ENCODE assay signal across 20 cellular contexts in genomic region chr4:153065286-153065685, GRCh38.
A peak's percentile ranks its signal among the peaks of the same experiment; 100 is the strongest.
DNase-seq lines count a peak whose midpoint lies in the region; ATAC-seq and TF ChIP-seq lines count a peak whose summit lies in the region.
"Had no signal": no experiment of that assay in that cellular context is flagged by ENCODE, and none has a peak within 500 bp of the region (broad histone marks: within the 10 kb centered on the region; RNA-seq: fewer than 3 reads in every experiment).

No MANE protein-coding gene starts in this region.

- CTCF ChIA-PET in WTC11 (lab: Charles Lee): interaction anchor here (0.6 to 2.1 kb wide), 4 partner anchors 18 to 486 kb away, joined by 3 to 11 read pairs (median 3); no protein-coding TSS in a partner anchor
- CTCF ChIA-PET in naive thymus-derived CD4-positive, alpha-beta T cell (lab: Charles Lee): no interaction called here

- POLR2A ChIA-PET in WTC11 (lab: Charles Lee): no interaction called here
- POLR2A ChIA-PET in naive thymus-derived CD4-positive, alpha-beta T cell (lab: Charles Lee): no interaction called here

- no peak overlapping the region for H3K27ac ChIP-seq in GM23338 (ENCODE audit: low read depth)
- H3K27ac ChIP-seq in prostate gland: peak overlapping the region; percentile 63 to 73
- no peak overlapping the region for H3K27ac ChIP-seq in naive thymus-derived CD4-positive, alpha-beta T cell (ENCODE audit: low read depth, low read length)
- H3K27ac ChIP-seq: BLaER1 treated with 17β-estradiol and CSF1 and Interleukin-3, amounts not matched to agents 10 nM and 100 nM had no signal

- H3K36me3 ChIP-seq in GM23338 (ENCODE audit: insufficient read depth) (no peaks in the 10 kb centered on the region), prostate gland (no peaks in the 10 kb centered on the region)
- H3K36me3 ChIP-seq in naive thymus-derived CD4-positive, alpha-beta T cell (ENCODE audit: control insufficient read depth in 2 of 3, insufficient read depth in 3 of 3, low read length in 3 of 3): no peaks in the 10 kb centered on the region
- H3K36me3 ChIP-seq: BLaER1 treated with 17β-estradiol and CSF1 and Interleukin-3, amounts not matched to agents 10 nM and 100 nM had no signal

- H3F3A ChIP-seq in GM23338 (replicated peaks; ENCODE audit: low read depth): no peaks in the 10 kb centered on the region

- H3K4me1 Mint-ChIP-seq in GM23338 (peaks cover 21% of the 10 kb centered on the region), WTC11 (peaks cover 25% of the 10 kb centered on the region)
- peaks cover 0 to 2% (median 0%) of the 10 kb centered on the region in 7 donors for H3K4me1 Mint-ChIP-seq in naive thymus-derived CD4-positive, alpha-beta T cell
- H3K4me1 Mint-ChIP-seq: CD4-positive, alpha-beta memory T cell had no signal

- H3K27me3 ChIP-seq in GM23338 (ENCODE audit: insufficient read depth): no peaks in the 10 kb centered on the region
- no peaks in the 10 kb centered on the region for H3K27me3 ChIP-seq in prostate gland (replicated peaks; ENCODE audit: insufficient read depth)
- H3K27me3 ChIP-seq in naive thymus-derived CD4-positive, alpha-beta T cell (ENCODE audit: control insufficient read depth in 2 of 2, insufficient read depth in 2 of 2, low read length in 2 of 2): no peaks in the 10 kb centered on the region
- H3K27me3 ChIP-seq: BLaER1 treated with 17β-estradiol and CSF1 and Interleukin-3, amounts not matched to agents 10 nM and 100 nM had no signal

- H3K9me3 Mint-ChIP-seq in GM23338: no peaks in the 10 kb centered on the region
- no peaks in the 10 kb centered on the region; the same call in 1 of the 2 replicates for H3K9me3 Mint-ChIP-seq in WTC11
- H3K9me3 Mint-ChIP-seq in naive thymus-derived CD4-positive, alpha-beta T cell: no peaks in the 10 kb centered on the region
- H3K9me3 Mint-ChIP-seq: CD4-positive, alpha-beta memory T cell had no signal

- no peaks in the 10 kb centered on the region for H3K9me2 ChIP-seq in GM23338 (ENCODE audit: insufficient read depth)

- ATAC-seq in GM23338 (no peak), WTC11 (no peak)
- no peak for ATAC-seq in naive thymus-derived CD4-positive, alpha-beta T cell
- ATAC-seq: GM12878, HCT116, Right ventricle myocardium inferior had no signal

- no peaks in the 10 kb centered on the region for H4K20me1 ChIP-seq in GM23338 (replicated peaks; ENCODE audit: insufficient read depth)
- H4K20me1 ChIP-seq: BLaER1 treated with 17β-estradiol and CSF1 and Interleukin-3, amounts not matched to agents 10 nM and 100 nM had no signal

- WGBS in prostate gland: 26% methylated on average over 8 of the region's 8 CpGs

- peak overlapping the region; percentile 98 for H2AFZ ChIP-seq in GM23338

- H3K4me3 ChIP-seq in GM23338 (no peak overlapping the region), prostate gland (no peak overlapping the region)
- no peak overlapping the region for H3K4me3 ChIP-seq in naive thymus-derived CD4-positive, alpha-beta T cell (ENCODE audit: low read length)
- H3K4me3 ChIP-seq: BLaER1 treated with 17β-estradiol and CSF1 and Interleukin-3, amounts not matched to agents 10 nM and 100 nM; GM12878 had no signal

- H3K27me3 Mint-ChIP-seq in GM23338 (ENCODE audit: insufficient read depth, low read depth, poor library complexity) (peaks cover 1% of the 10 kb centered on the region), WTC11 (ENCODE audit: low read depth) (no peaks in the 10 kb centered on the region)
- peaks cover 0 to under 1% (median 0%) of the 10 kb centered on the region in 5 donors for H3K27me3 Mint-ChIP-seq in naive thymus-derived CD4-positive, alpha-beta T cell
- H3K27me3 Mint-ChIP-seq: CD4-positive, alpha-beta memory T cell had no signal

- intact Hi-C loops in prostate gland (cut with DNase I): no loop called here
- intact Hi-C loops in naive thymus-derived CD4-positive, alpha-beta T cell (cut with micrococcal nuclease): no loop called here

- no peaks in the 10 kb centered on the region for H3K79me2 ChIP-seq in GM23338 (replicated peaks; ENCODE audit: insufficient read depth)

- DNase-seq in GM23338 (ENCODE audit: low spot score): no peak
- no peak for DNase-seq in WTC11 (ENCODE audit: low spot score)
- DNase-seq in kidney tubule cell (ENCODE audit: low spot score): peak; percentile 6
- DNase-seq in prostate gland (ENCODE audit: low spot score): peak; percentile 68
- DNase-seq in middle frontal gyrus (ENCODE audit: extremely low spot score, low spot score): no peak
- no peak for DNase-seq in amygdala (lab: John Stamatoyannopoulos, UW)
- DNase-seq in naive thymus-derived CD4-positive, alpha-beta T cell: no peak
- DNase-seq in NCI-H1694 (lab: John Stamatoyannopoulos, UW): no peak
- DNase-seq: 8988T; CD4-positive, alpha-beta memory T cell; DND-41; GOT3; NCI-H1694 treated with DMSO at 0.1 percent for 48 hours; NCI-H2081 treated with DMSO at 0.1 percent for 48 hours; NCI-H2171 treated with DMSO at 0.1 percent for 48 hours; OCI-M1 had no signal

- TF ChIP-seq CTCF in GM23338 (conservative IDR thresholded peaks at IDR 0.05; ENCODE audit: low read depth in 2 of 2): no peak
- no peak for TF ChIP-seq CTCF in WTC11 (IDR thresholded peaks at IDR 0.05)
- no peak for TF ChIP-seq CTCF in prostate gland (IDR thresholded peaks at IDR 0.05)

- H3K4me1 ChIP-seq in GM23338 (ENCODE audit: insufficient read depth) (peaks cover 20% of the 10 kb centered on the region), prostate gland (replicated peaks) (peaks cover 5% of the 10 kb centered on the region)
- no peaks in the 10 kb centered on the region for H3K4me1 ChIP-seq in naive thymus-derived CD4-positive, alpha-beta T cell (ENCODE audit: control insufficient read depth in 2 of 2, insufficient read depth in 2 of 2, low read length in 2 of 2)
- H3K4me1 ChIP-seq: BLaER1 treated with 17β-estradiol and CSF1 and Interleukin-3, amounts not matched to agents 10 nM and 100 nM had no signal

- no peaks in the 10 kb centered on the region for H3K9me3 ChIP-seq in prostate gland
- H3K9me3 ChIP-seq in naive thymus-derived CD4-positive, alpha-beta T cell (ENCODE audit: control insufficient read depth in 2 of 3, low read length in 3 of 3): no peaks in the 10 kb centered on the region
- H3K9me3 ChIP-seq: BLaER1 treated with 17β-estradiol and CSF1 and Interleukin-3, amounts not matched to agents 10 nM and 100 nM had no signal

- no peak for TF ChIP-seq POLR2A in prostate gland (IDR thresholded peaks at IDR 0.05)

- H3K36me3 Mint-ChIP-seq in GM23338 (ENCODE audit: low read depth) (no peaks in the 10 kb centered on the region), WTC11 (no peaks in the 10 kb centered on the region)
- no peaks in the 10 kb centered on the region for H3K36me3 Mint-ChIP-seq in naive thymus-derived CD4-positive, alpha-beta T cell
- H3K36me3 Mint-ChIP-seq: CD4-positive, alpha-beta memory T cell had no signal

- no peak overlapping the region for H3K4me2 ChIP-seq in GM23338
- H3K4me2 ChIP-seq: BLaER1 treated with 17β-estradiol and CSF1 and Interleukin-3, amounts not matched to agents 10 nM and 100 nM had no signal

- H3K4me3 Mint-ChIP-seq in GM23338 (no peak overlapping the region), WTC11 (no peak overlapping the region)
- H3K4me3 Mint-ChIP-seq in naive thymus-derived CD4-positive, alpha-beta T cell: no peak overlapping the region
- H3K4me3 Mint-ChIP-seq: CD4-positive, alpha-beta memory T cell had no signal

- H3K27ac Mint-ChIP-seq in GM23338 (no peak overlapping the region), WTC11 (no peak overlapping the region)
- H3K27ac Mint-ChIP-seq in naive thymus-derived CD4-positive, alpha-beta T cell: no peak overlapping the region
- H3K27ac Mint-ChIP-seq: CD4-positive, alpha-beta memory T cell had no signal

TF ChIP-seq in GM23338, 12 proteins besides CTCF, POLR2A, EP300 and RAD21 (continues in another document):
- TF ChIP-seq NANOG (IDR thresholded peaks at IDR 0.05; ENCODE audit: borderline replicate concordance) (no peak), EZH2 (IDR thresholded peaks at IDR 0.05; ENCODE audit: low read depth, unreplicated experiment) (no peak), ETS1 (IDR thresholded peaks at IDR 0.05) (no peak), EZH2phosphoT487 (IDR thresholded peaks at IDR 0.05; ENCODE audit: unreplicated experiment) (no peak), ZNF114 (CRISPR knock-in tag; IDR thresholded peaks at IDR 0.05) (no peak), STAT1 (IDR thresholded peaks at IDR 0.05; ENCODE audit: unreplicated experiment) (no peak), POLR2AphosphoS5 (IDR thresholded peaks at IDR 0.05; ENCODE audit: low read depth) (no peak)

TF ChIP-seq in WTC11, 78 proteins besides CTCF, POLR2A, EP300 and RAD21 (continues in another document):
- peak; percentile 58; the same call in 1 of the 2 replicates for TF ChIP-seq USF2 (CRISPR knock-in tag; IDR thresholded peaks at IDR 0.05)
- no peak for TF ChIP-seq ZNF281 (CRISPR knock-in tag; IDR thresholded peaks at IDR 0.05)

Comparison
In these comparisons a context has a peak if more than half of its experiments do, and no peak if none do; other contexts are left out.
1. DNase-seq: peak in kidney tubule cell (single experiment) and prostate gland (single experiment); none in GM23338 (single experiment), WTC11 (single experiment), middle frontal gyrus (single experiment), amygdala (0 of 56), naive thymus-derived CD4-positive, alpha-beta T cell (0 of 9) and NCI-H1694 (single experiment).
2. H3K27ac ChIP-seq: peak in prostate gland (2 of 2); none in GM23338 (single experiment) and naive thymus-derived CD4-positive, alpha-beta T cell (single experiment).